ENCODE assay signal across 8 cellular contexts in the genomic region with DNA sequence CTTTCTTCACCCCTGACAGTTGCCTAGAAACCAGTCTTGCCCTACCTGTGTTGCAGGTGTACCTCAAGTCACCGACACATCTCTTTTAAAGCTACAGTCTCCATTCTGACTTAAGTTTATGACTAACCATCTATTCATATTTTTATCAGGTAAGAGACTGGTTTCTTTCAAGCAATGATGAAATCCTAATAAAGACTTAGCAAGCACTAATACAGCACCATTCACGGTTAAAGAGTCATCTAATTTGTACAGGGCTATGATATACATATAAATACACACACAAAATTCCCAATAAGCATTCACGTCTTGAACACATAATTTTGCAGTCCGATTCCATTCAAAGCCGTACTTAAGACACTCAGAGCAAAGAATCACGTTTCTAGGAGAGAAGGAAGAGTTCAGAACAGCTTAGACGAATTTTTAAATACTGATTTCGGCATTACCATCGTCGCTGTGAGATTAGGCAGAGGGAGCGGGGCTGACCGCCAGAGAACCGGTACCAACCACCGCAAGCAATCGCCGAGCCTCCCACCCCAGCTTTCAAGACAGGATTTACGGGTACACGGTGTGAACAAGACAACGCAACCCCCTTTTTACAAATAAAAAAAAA. TPM values are rescaled to one million over a fixed set of nuclear protein-coding genes. Genes with fewer than 3 reads are reported as not detected.
DNase-seq lines count a peak whose midpoint lies in the region; ATAC-seq, FAIRE-seq and TF ChIP-seq lines count a peak whose summit lies in the region.

No MANE protein-coding gene starts in this region.

- H3K4me1 ChIP-seq in CD8-positive, alpha-beta memory T cell (ENCODE audit: insufficient read depth, low read length): peaks cover 12% of the 10 kb centered on the region
- peaks cover 8% of the 10 kb centered on the region for H3K4me1 ChIP-seq in KMS-11 (ENCODE audit: low read depth, poor library complexity, severe bottlenecking)
- H3K4me1 ChIP-seq in ectodermal cell (ENCODE audit: control insufficient read depth, insufficient read depth, low read length): peaks cover 49% of the 10 kb centered on the region

- H3K9ac ChIP-seq in KMS-11: peak overlapping the region; percentile 40; the same call in 1 of the 2 replicates

- peaks cover 6% of the 10 kb centered on the region for H3K27me3 ChIP-seq in CD8-positive, alpha-beta memory T cell (ENCODE audit: insufficient read depth, low read length, poor library complexity, severe bottlenecking)
- H3K27me3 ChIP-seq in KMS-11 (ENCODE audit: insufficient read depth, low read depth) (no peaks in the 10 kb centered on the region; the same call in 1 of the 2 replicates), ectodermal cell (ENCODE audit: control insufficient read depth, insufficient read depth, low read length, poor library complexity, severe bottlenecking) (peaks cover 20% of the 10 kb centered on the region)

- peak overlapping the region; percentile 79 to 96 (median 87) for H3K4me3 Mint-ChIP-seq in CD8-positive, alpha-beta memory T cell
- peak overlapping the region; percentile 80 to 99 (median 94) for H3K4me3 Mint-ChIP-seq in naive B cell

- no peak for FAIRE-seq in GM12891 (lab: Jason Lieb, UNC)

- peak overlapping the region; percentile 20 for H3K4me3 ChIP-seq in CD8-positive, alpha-beta memory T cell (ENCODE audit: low read length)
- H3K4me3 ChIP-seq in KMS-11 (IDR thresholded peaks at IDR 0.05; ENCODE audit: insufficient read depth, low read depth, low read length) (peak overlapping the region; percentile 62), ectodermal cell (ENCODE audit: insufficient read depth, low read depth, low read length) (peak overlapping the region; percentile 84)

- H3K4me2 ChIP-seq in KMS-11: peak overlapping the region; percentile 67

- ATAC-seq in naive B cell (ENCODE audit: low read depth in 2 of 2): no peak

- peak overlapping the region in 7 of 8 donors; percentile 41 to 94 (median 83) for H3K27ac Mint-ChIP-seq in CD8-positive, alpha-beta memory T cell
- H3K27ac Mint-ChIP-seq in naive B cell: peak overlapping the region in 5 of 6 donors; percentile 24 to 96 (median 77)

- no peaks in the 10 kb centered on the region for H3K79me2 ChIP-seq in KMS-11 (ENCODE audit: insufficient read depth, low read depth)

- CTCF ChIA-PET in CD8-positive, alpha-beta memory T cell (lab: Charles Lee): interaction anchor here (1.5 to 2.2 kb wide), 2 partner anchors 10 to 289 kb away, joined by 4 to 6 read pairs; no protein-coding TSS in a partner anchor
- CTCF ChIA-PET in HEK293T (lab: Yijun Ruan, JAX): interaction anchor here (1.3 to 2.6 kb wide), 2 partner anchors 10 to 289 kb away, joined by 7 to 8 read pairs; no protein-coding TSS in a partner anchor

- H4K20me1 ChIP-seq in KMS-11 (ENCODE audit: insufficient read depth): no peaks in the 10 kb centered on the region

- H3K36me3 Mint-ChIP-seq in CD8-positive, alpha-beta memory T cell: no peaks in the 10 kb centered on the region
- peaks cover 0 to 7% of the 10 kb centered on the region in 2 donors for H3K36me3 Mint-ChIP-seq in naive B cell

- no peaks in the 10 kb centered on the region for H3K9me3 Mint-ChIP-seq in CD8-positive, alpha-beta memory T cell
- H3K9me3 Mint-ChIP-seq in naive B cell: no peaks in the 10 kb centered on the region

- TF ChIP-seq CTCF in KMS-11 (conservative IDR thresholded peaks at IDR 0.05; ENCODE audit: low read depth, low read length): no peak

- DNase-seq in CD8-positive, alpha-beta memory T cell: peak in 1 of 5 donors; percentile 17
- DNase-seq in naive B cell (peak; percentile 14), GM12891 (ENCODE audit: insufficient read length, low spot score) (no peak), HEK293T (ENCODE audit: extremely low spot score) (no peak), epidermal melanocyte (ENCODE audit: insufficient read length, low spot score) (no peak), SW480 (ENCODE audit: low spot score) (no peak)

- peaks cover 7 to 12% of the 10 kb centered on the region in 2 donors for H3K27me3 Mint-ChIP-seq in CD8-positive, alpha-beta memory T cell
- peaks cover 17 to 48% (median 25%) of the 10 kb centered on the region in 3 donors for H3K27me3 Mint-ChIP-seq in naive B cell

- H3K27ac ChIP-seq in CD8-positive, alpha-beta memory T cell (ENCODE audit: low read depth, low read length): no peak overlapping the region
- no peak overlapping the region for H3K27ac ChIP-seq in KMS-11
- no peak overlapping the region for H3K27ac ChIP-seq in ectodermal cell (ENCODE audit: insufficient read depth, low read depth, low read length, poor library complexity, severe bottlenecking)

- TF ChIP-seq POLR2A in GM12891 (IDR thresholded peaks at IDR 0.05; ENCODE audit: low read depth, low read length): no peak

- H3K9me3 ChIP-seq in CD8-positive, alpha-beta memory T cell (ENCODE audit: low read length): no peaks in the 10 kb centered on the region
- no peaks in the 10 kb centered on the region for H3K9me3 ChIP-seq in ectodermal cell (ENCODE audit: control insufficient read depth, low read length)

- no peaks in the 10 kb centered on the region for H3K36me3 ChIP-seq in CD8-positive, alpha-beta memory T cell (ENCODE audit: insufficient read depth, low read length)
- H3K36me3 ChIP-seq in KMS-11 (ENCODE audit: insufficient read depth) (no peaks in the 10 kb centered on the region), ectodermal cell (ENCODE audit: control insufficient read depth, insufficient read depth, low read length) (no peaks in the 10 kb centered on the region)

- 3 to 6% methylated on average over 19 of the region's 19 CpGs for WGBS in ectodermal cell, 2 experiments

- H3K4me1 Mint-ChIP-seq in CD8-positive, alpha-beta memory T cell: peaks cover 12 to 14% (median 13%) of the 10 kb centered on the region in 3 donors
- peaks cover 11 to 19% (median 15%) of the 10 kb centered on the region in 3 donors for H3K4me1 Mint-ChIP-seq in naive B cell

- H2AFZ ChIP-seq in KMS-11 (ENCODE audit: low read depth): peak overlapping the region; percentile 80

- POLR2A ChIA-PET in CD8-positive, alpha-beta memory T cell (lab: Charles Lee): no interaction called here
- POLR2A ChIA-PET in HEK293T (lab: Yijun Ruan, JAX): interaction anchor here (0.6 to 0.7 kb wide), 2 partner anchors 214 to 319 kb away, joined by 3 read pairs; no protein-coding TSS in a partner anchor

TF ChIP-seq in GM12891, 5 proteins besides CTCF, POLR2A, EP300 and RAD21:
- no peak for TF ChIP-seq SPI1 (IDR thresholded peaks at IDR 0.05; ENCODE audit: low read depth, low read length)
- TF ChIP-seq POU2F2 (IDR thresholded peaks at IDR 0.05; ENCODE audit: low read depth, low read length): no peak
- no peak for TF ChIP-seq PAX5 (IDR thresholded peaks at IDR 0.05; ENCODE audit: insufficient read depth, low read length, severe bottlenecking)
- TF ChIP-seq TAF1 (IDR thresholded peaks at IDR 0.05; ENCODE audit: low read depth, low read length): no peak
- TF ChIP-seq POLR2AphosphoS5 (IDR thresholded peaks at IDR 0.05; ENCODE audit: low read depth, low read length): no peak

TF ChIP-seq in HEK293T, 16 proteins besides CTCF, POLR2A, EP300 and RAD21:
- no peak for TF ChIP-seq CTBP1 (IDR thresholded peaks at IDR 0.05; ENCODE audit: borderline replicate concordance)
- no peak for TF ChIP-seq LEF1 (IDR thresholded peaks at IDR 0.05; ENCODE audit: borderline replicate concordance)
- no peak for TF ChIP-seq ARNT (IDR thresholded peaks at IDR 0.05)
- no peak for TF ChIP-seq ELF4 (IDR thresholded peaks at IDR 0.05)
- no peak for TF ChIP-seq SUZ12 (IDR thresholded peaks at IDR 0.05)
- no peak for TF ChIP-seq FOXK2 (IDR thresholded peaks at IDR 0.05)
- no peak for TF ChIP-seq SP1 (IDR thresholded peaks at IDR 0.05)
- TF ChIP-seq, protein P1, sequence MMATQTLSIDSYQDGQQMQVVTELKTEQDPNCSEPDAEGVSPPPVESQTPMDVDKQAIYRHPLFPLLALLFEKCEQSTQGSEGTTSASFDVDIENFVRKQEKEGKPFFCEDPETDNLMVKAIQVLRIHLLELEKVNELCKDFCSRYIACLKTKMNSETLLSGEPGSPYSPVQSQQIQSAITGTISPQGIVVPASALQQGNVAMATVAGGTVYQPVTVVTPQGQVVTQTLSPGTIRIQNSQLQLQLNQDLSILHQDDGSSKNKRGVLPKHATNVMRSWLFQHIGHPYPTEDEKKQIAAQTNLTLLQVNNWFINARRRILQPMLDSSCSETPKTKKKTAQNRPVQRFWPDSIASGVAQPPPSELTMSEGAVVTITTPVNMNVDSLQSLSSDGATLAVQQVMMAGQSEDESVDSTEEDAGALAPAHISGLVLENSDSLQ (IDR thresholded peaks at IDR 0.05): no peak
- TF ChIP-seq HDGF (IDR thresholded peaks at IDR 0.05; ENCODE audit: borderline replicate concordance): no peak
- no peak for TF ChIP-seq ZNF384 (IDR thresholded peaks at IDR 0.05)
- no peak for TF ChIP-seq NFRKB (IDR thresholded peaks at IDR 0.05)
- TF ChIP-seq TARDBP (IDR thresholded peaks at IDR 0.05): no peak
- TF ChIP-seq FOXA1 (IDR thresholded peaks at IDR 0.05): no peak

RNA-seq across cellular contexts. Expression of a gene that starts 0.9 kb away (rescaled TPM):
- 1 to 10 TPM; 3.5 to 3.8 TPM for total RNA-seq in CD8-positive, alpha-beta memory T cell
- 1.1 TPM for polyA plus RNA-seq in CD8-positive, alpha-beta memory T cell
- polyA plus RNA-seq in ectodermal cell (2013, experiment 1 of 4): 28.0 TPM
- 33.5 TPM for polyA plus RNA-seq in ectodermal cell (2013, experiment 2 of 4)
- polyA plus RNA-seq in ectodermal cell (2013, experiment 3 of 4): 25.7 TPM
- polyA plus RNA-seq in ectodermal cell (2013, experiment 4 of 4): 29.3 TPM
- polyA plus RNA-seq in naive B cell (ENCODE audit: low read depth in 6 of 6): 1 to 10 TPM in 1 of 6 donors, under 1 TPM in 4, not detected in 1; 0.08 to 1.6 (median 0.77) TPM
- polyA plus RNA-seq in GM12891 (2012; ENCODE audit: low read depth, missing spikeins): 3.6 TPM

Comparison
In these comparisons a context has a peak if more than half of its experiments do, and no peak if none do; other contexts are left out.
1. H3K4me3 ChIP-seq: peak in every context shown above with its lines; median percentile 84 in ectodermal cell; 62 in KMS-11; 20 in CD8-positive, alpha-beta memory T cell.